11 cellular contexts compared by ENCODE assay signal in the genomic region with DNA sequence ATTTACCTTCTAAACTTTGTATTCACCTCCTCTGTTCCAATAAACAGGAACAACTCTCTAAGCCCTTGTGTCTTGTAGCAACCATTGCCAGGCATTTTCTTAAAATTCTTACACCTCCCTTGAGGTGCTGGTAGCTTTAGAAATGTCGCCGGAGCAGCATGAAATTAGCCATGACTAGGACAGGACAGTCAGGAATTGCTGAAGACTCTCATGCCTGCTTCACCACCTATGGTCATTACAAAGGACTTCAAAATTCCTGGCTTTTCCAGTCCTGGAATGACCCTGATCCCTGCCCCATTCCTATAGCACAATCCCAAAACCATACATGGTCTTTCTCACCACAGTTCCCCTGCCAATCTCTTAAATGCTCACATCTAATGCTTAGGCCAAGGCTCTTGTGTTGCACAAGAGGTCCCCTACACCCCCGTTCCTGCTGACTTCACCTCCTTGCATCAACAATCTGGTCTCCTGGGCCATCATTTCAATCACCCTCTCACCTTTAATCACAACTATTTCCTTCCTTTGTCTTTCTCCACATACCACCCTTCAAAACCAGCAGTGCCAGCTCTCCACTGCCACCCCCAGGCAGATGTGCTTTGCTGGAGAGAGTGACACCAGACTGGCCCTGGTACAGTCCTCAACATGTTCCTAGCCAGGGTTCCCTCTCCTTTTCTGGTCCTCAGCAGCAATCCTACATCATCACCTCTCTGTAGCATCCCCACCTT.
A peak's percentile ranks its signal among the peaks of the same experiment; 100 is the strongest.
DNase-seq lines count a peak whose midpoint lies in the region; ATAC-seq and TF ChIP-seq lines count a peak whose summit lies in the region.
"Had no signal": no experiment of that assay in that cellular context is flagged by ENCODE, and none has a peak within 500 bp of the region (broad histone marks: within the 10 kb centered on the region; RNA-seq: fewer than 3 reads in every experiment).

No MANE protein-coding gene starts in this region.

- CTCF ChIA-PET in MCF 10A (lab: Yijun Ruan, JAX), result interaction anchor here (0.6 to 4.4 kb wide), 3 partner anchors 11 to 195 kb away, joined by 3 to 20 read pairs (median 3); no protein-coding TSS in a partner anchor

- peaks cover 46% of the 10 kb centered on the region for H3K4me1 Mint-ChIP-seq in MCF 10A (ENCODE audit: insufficient read depth, unreplicated experiment)
- peaks cover 4% of the 10 kb centered on the region for H3K4me1 Mint-ChIP-seq in type B pancreatic cell (ENCODE audit: unreplicated experiment)
- H3K4me1 Mint-ChIP-seq: activated naive CD8-positive, alpha-beta T cell treated with anti-CD3 and anti-CD28 coated beads for 36 hours; B cell; memory B cell had no signal

- BruUV-seq in MCF 10A (replicated peaks; lab: Mats Ljungman, UMichigan), result no TSS peak

- H4K20me1 ChIP-seq in hepatocyte (ENCODE audit: insufficient read depth, poor library complexity, severe bottlenecking), result no peaks in the 10 kb centered on the region

- no peaks in the 10 kb centered on the region for H3K79me2 ChIP-seq in hepatocyte

- H3K36me3 ChIP-seq in breast epithelium (no peaks in the 10 kb centered on the region), WERI-Rb-1 (no peaks in the 10 kb centered on the region), hepatocyte (replicated peaks; ENCODE audit: insufficient read depth, low read depth) (no peaks in the 10 kb centered on the region)

- TF ChIP-seq POLR2A in breast epithelium (IDR thresholded peaks at IDR 0.05), result no peak

- intact Hi-C loops in MCF 10A (cut with micrococcal nuclease) (loop anchor here (5.0 kb wide), 1 partner anchor 168 kb away; no protein-coding TSS in a partner anchor), breast epithelium (cut with DNase I; ENCODE audit: low total_unique reads) (no loop called here)

- DNase-seq in MCF 10A (ENCODE audit: unreplicated experiment), result peak; percentile 48
- DNase-seq in breast epithelium (ENCODE audit: low spot score in 2 of 2), result no peak
- no peak for DNase-seq in WERI-Rb-1
- DNase-seq in hepatocyte (ENCODE audit: low spot score), result no peak
- peak; percentile 20 for DNase-seq in type B pancreatic cell (ENCODE audit: extremely low spot score, unreplicated experiment)
- DNase-seq in NCI-H2227 treated with DMSO at 0.1 percent for 48 hours (lab: John Stamatoyannopoulos, UW), result no peak
- DNase-seq: activated naive CD8-positive, alpha-beta T cell treated with anti-CD3 and anti-CD28 coated beads for 36 hours had no signal

- H3K27ac Mint-ChIP-seq in MCF 10A (ENCODE audit: low read depth, unreplicated experiment) (peak overlapping the region; percentile 68), type B pancreatic cell (peak overlapping the region; percentile 6)
- H3K27ac Mint-ChIP-seq: activated naive CD8-positive, alpha-beta T cell treated with anti-CD3 and anti-CD28 coated beads for 36 hours; B cell; memory B cell had no signal

- H3K9me2 ChIP-seq in hepatocyte (replicated peaks; ENCODE audit: insufficient read depth), result no peaks in the 10 kb centered on the region

- H3K36me3 Mint-ChIP-seq in MCF 10A (ENCODE audit: insufficient read depth, unreplicated experiment), result peaks cover 7% of the 10 kb centered on the region
- H3K36me3 Mint-ChIP-seq in type B pancreatic cell, result no peaks in the 10 kb centered on the region
- H3K36me3 Mint-ChIP-seq: activated naive CD8-positive, alpha-beta T cell treated with anti-CD3 and anti-CD28 coated beads for 36 hours; memory B cell had no signal

- no peaks in the 10 kb centered on the region for H3K27me3 ChIP-seq in breast epithelium
- no peaks in the 10 kb centered on the region for H3K27me3 ChIP-seq in WERI-Rb-1 (ENCODE audit: insufficient read depth, low read depth, severe bottlenecking)
- no peaks in the 10 kb centered on the region for H3K27me3 ChIP-seq in hepatocyte

- no peaks in the 10 kb centered on the region for H3K27me3 Mint-ChIP-seq in MCF 10A (ENCODE audit: insufficient read depth, unreplicated experiment)
- H3K27me3 Mint-ChIP-seq in type B pancreatic cell, result no peaks in the 10 kb centered on the region

- H3K9me3 Mint-ChIP-seq in MCF 10A (ENCODE audit: unreplicated experiment) (no peaks in the 10 kb centered on the region), type B pancreatic cell (no peaks in the 10 kb centered on the region)
- H3K9me3 Mint-ChIP-seq: activated naive CD8-positive, alpha-beta T cell treated with anti-CD3 and anti-CD28 coated beads for 36 hours had no signal

- 95% methylated on average over 3 of the region's 3 CpGs for WGBS in hepatocyte (ENCODE audit: low lambda C conversion rate, missing lambda C conversion rate)

- no peak overlapping the region for H3K4me2 ChIP-seq in hepatocyte

- H3K4me3 ChIP-seq in breast epithelium (no peak overlapping the region), WERI-Rb-1 (ENCODE audit: low read depth, low read length) (no peak overlapping the region), hepatocyte (no peak overlapping the region)

- ATAC-seq in GM21786 (IDR thresholded peaks at IDR 0.05; ENCODE audit: unreplicated experiment), result no peak
- no peak for ATAC-seq in HG03196 (IDR thresholded peaks at IDR 0.05; ENCODE audit: unreplicated experiment)

- H3K4me3 Mint-ChIP-seq in MCF 10A (ENCODE audit: unreplicated experiment), result peak overlapping the region; percentile 21
- H3K4me3 Mint-ChIP-seq in type B pancreatic cell, result no peak overlapping the region
- H3K4me3 Mint-ChIP-seq: activated naive CD8-positive, alpha-beta T cell treated with anti-CD3 and anti-CD28 coated beads for 36 hours; B cell; memory B cell had no signal

- no peaks in the 10 kb centered on the region for H3K4me1 ChIP-seq in breast epithelium
- no peaks in the 10 kb centered on the region for H3K4me1 ChIP-seq in hepatocyte (ENCODE audit: insufficient read depth)

- H2AFZ ChIP-seq in hepatocyte, result no peak overlapping the region

- no peak overlapping the region for H3K27ac ChIP-seq in breast epithelium
- H3K27ac ChIP-seq in WERI-Rb-1, result no peak overlapping the region
- no peak overlapping the region for H3K27ac ChIP-seq in hepatocyte

- TF ChIP-seq CTCF in MCF 10A (IDR thresholded peaks at IDR 0.05; ENCODE audit: unreplicated experiment), result no peak
- no peak for TF ChIP-seq CTCF in breast epithelium (IDR thresholded peaks at IDR 0.05)
- TF ChIP-seq CTCF in WERI-Rb-1 (IDR thresholded peaks at IDR 0.05; ENCODE audit: low read depth, low read length), result peak; percentile 29; the same call in 1 of the 2 replicates
- TF ChIP-seq CTCF in hepatocyte (IDR thresholded peaks at IDR 0.05; ENCODE audit: poor library complexity), result peak; percentile 8
- TF ChIP-seq CTCF in type B pancreatic cell (conservative IDR thresholded peaks at IDR 0.05), result no peak

- no peaks in the 10 kb centered on the region for H3K9me3 ChIP-seq in breast epithelium
- H3K9me3 ChIP-seq in WERI-Rb-1 (ENCODE audit: severe bottlenecking), result no peaks in the 10 kb centered on the region
- no peaks in the 10 kb centered on the region for H3K9me3 ChIP-seq in hepatocyte (ENCODE audit: low read depth)

- POLR2A ChIA-PET in MCF 10A (lab: Yijun Ruan, JAX), result interaction anchor here (0.6 to 5.9 kb wide), 10 partner anchors 8 to 140 kb away, joined by 3 to 76 read pairs (median 8); a partner anchor contains a TSS

Comparison
In these comparisons a context has a peak if more than half of its experiments do, and no peak if none do; other contexts are left out.
1. DNase-seq: peak in MCF 10A (single experiment) and type B pancreatic cell (single experiment); none in breast epithelium (0 of 2), WERI-Rb-1 (single experiment), hepatocyte (single experiment) and NCI-H2227 treated with DMSO at 0.1 percent for 48 hours (single experiment).
2. CTCF ChIP-seq: peak in WERI-Rb-1 (single experiment) and hepatocyte (single experiment); none in MCF 10A (single experiment), breast epithelium (0 of 3) and type B pancreatic cell (single experiment).